In genomic region chr7:69129524-69129923, GRCh38 we compare ENCODE assay signal across 25 cellular contexts.
"Had no signal": no experiment of that assay in that cellular context is flagged by ENCODE, and none has a peak within 500 bp of the region (broad histone marks: within the 10 kb centered on the region; RNA-seq: fewer than 3 reads in every experiment).

No MANE protein-coding gene starts in this region.

- H3K4me1 ChIP-seq: body of pancreas had no signal

- H3K9me3 Mint-ChIP-seq: activated naive CD4-positive, alpha-beta T cell treated with anti-CD3 and anti-CD28 coated beads, Interleukin-2, amount 50 U/mL, for 24 hours had no signal

- H3K4me3 ChIP-seq: body of pancreas, MG63 had no signal

- H3K9me3 ChIP-seq: body of pancreas, MG63 had no signal

- H3K36me3 Mint-ChIP-seq: activated naive CD4-positive, alpha-beta T cell treated with anti-CD3 and anti-CD28 coated beads, Interleukin-2, amount 50 U/mL, for 24 hours had no signal

- H3K27me3 Mint-ChIP-seq: activated naive CD4-positive, alpha-beta T cell treated with anti-CD3 and anti-CD28 coated beads, Interleukin-2, amount 50 U/mL, for 24 hours had no signal

- H3K36me3 ChIP-seq: MG63, WERI-Rb-1 had no signal

- DNase-seq: activated CD4-positive, alpha-beta T cell treated with anti-CD3 and anti-CD28 coated beads for 4 hours; activated CD4-positive, alpha-beta T cell treated with anti-CD3 and anti-CD28 coated beads, Interleukin-2, amount 50 U/mL, for 4 hours; activated CD8-positive, alpha-beta memory T cell treated with anti-CD3 and anti-CD28 coated beads, Interleukin-2, amount 50 U/mL, for 48 hours; activated CD8-positive, alpha-beta T cell treated with anti-CD3 and anti-CD28 coated beads, Interleukin-2, amount 10 ng/mL, durations not matched to agents 7 days and 5 days; activated effector memory CD4-positive, alpha-beta T cell treated with Interleukin-2 at 50 U/mL for 16 hours; activated naive CD4-positive, alpha-beta T cell; activated T-cell treated with anti-CD3 and anti-CD28 coated beads, Interleukin-2, amount 50 U/mL, for 1 hour; aorta; body of pancreas; central memory CD4-positive, alpha-beta T cell; MG63; NCI-H1092 treated with DMSO at 0.1 percent for 48 hours; NCI-H1417 treated with DMSO at 0.1 percent for 48 hours; NCI-H1694; NCI-H2029; NCI-H2107; NCI-H2171 treated with DMSO at 0.1 percent for 48 hours; NCI-H345; NCI-H510A; NCI-H526 treated with DMSO at 0.1 percent for 48 hours; NCI-H82; SIG-M5; T-helper 1 cell; WERI-Rb-1 had no signal

- H3K27ac Mint-ChIP-seq: activated CD8-positive, alpha-beta T cell treated with anti-CD3 and anti-CD28 coated beads, Interleukin-2, amount 10 ng/mL, durations not matched to agents 7 days and 5 days; activated naive CD4-positive, alpha-beta T cell treated with anti-CD3 and anti-CD28 coated beads, Interleukin-2, amount 50 U/mL, for 24 hours had no signal

- ATAC-seq: activated CD8-positive, alpha-beta T cell treated with anti-CD3 and anti-CD28 coated beads, Interleukin-2, amount 10 ng/mL, durations not matched to agents 7 days and 5 days; body of pancreas had no signal

- H3K4me3 Mint-ChIP-seq: activated CD8-positive, alpha-beta T cell treated with anti-CD3 and anti-CD28 coated beads, Interleukin-2, amount 10 ng/mL, durations not matched to agents 7 days and 5 days; activated naive CD4-positive, alpha-beta T cell treated with anti-CD3 and anti-CD28 coated beads, Interleukin-2, amount 50 U/mL, for 24 hours had no signal

- H3K4me1 Mint-ChIP-seq: activated naive CD4-positive, alpha-beta T cell treated with anti-CD3 and anti-CD28 coated beads, Interleukin-2, amount 50 U/mL, for 24 hours had no signal

- H3K27me3 ChIP-seq: body of pancreas, MG63 had no signal

- H3K27ac ChIP-seq: body of pancreas, WERI-Rb-1 had no signal
